35 cellular contexts compared by ENCODE assay signal in the genomic region with DNA sequence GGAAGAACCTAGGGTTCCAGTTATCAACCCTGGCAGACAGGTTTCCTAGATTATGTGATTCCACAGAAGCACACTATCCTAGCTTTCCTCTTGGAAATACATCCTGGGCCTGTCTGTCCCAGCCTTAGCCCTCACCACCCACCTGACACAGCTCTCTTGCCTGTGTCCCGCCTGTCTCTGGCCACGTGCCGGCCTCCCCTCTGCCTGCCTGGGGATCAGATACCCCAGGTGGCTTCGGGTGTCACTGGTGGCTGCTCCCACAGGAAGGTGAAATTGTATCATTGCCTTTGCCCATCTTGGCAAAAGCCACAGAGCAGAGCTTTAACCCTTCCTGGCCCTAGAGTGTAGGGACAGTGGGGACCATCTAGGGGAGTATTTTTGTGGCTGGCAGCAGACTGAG.
"Had no signal": no experiment of that assay in that cellular context is flagged by ENCODE, and none has a peak within 500 bp of the region (broad histone marks: within the 10 kb centered on the region; RNA-seq: fewer than 3 reads in every experiment).

No MANE protein-coding gene starts in this region.

- H3K36me3 ChIP-seq: adrenal gland, breast epithelium, MG63, Peyer's patch had no signal

- H3K27ac ChIP-seq: body of pancreas, breast epithelium, Peyer's patch, RWPE1, WERI-Rb-1 had no signal

- H3K9me3 ChIP-seq: adrenal gland, body of pancreas, breast epithelium, MG63, Peyer's patch had no signal

- H3K27me3 ChIP-seq: adrenal gland, body of pancreas, breast epithelium, MG63, Peyer's patch had no signal

- H3K4me3 ChIP-seq: adrenal gland, body of pancreas, breast epithelium, MG63, Peyer's patch had no signal

- H3K4me1 ChIP-seq: breast epithelium had no signal

- ATAC-seq: activated CD8-positive, alpha-beta memory T cell treated with anti-CD3 and anti-CD28 coated beads, Interleukin-2, amount 10 ng/mL, durations not matched to agents 7 days and 5 days; activated naive CD4-positive, alpha-beta T cell treated with anti-CD3 and anti-CD28 coated beads, Interleukin-2, amount 50 U/mL, for 72 hours; body of pancreas; PC-3 had no signal

- FAIRE-seq: astrocyte had no signal

- DNase-seq: activated CD4-positive, alpha-beta memory T cell treated with anti-CD3 and anti-CD28 coated beads, Interleukin-2, amount 10 ng/mL, durations not matched to agents 7 days and 5 days; activated CD4-positive, alpha-beta T cell treated with anti-CD3 and anti-CD28 coated beads for 1 hour; activated CD4-positive, alpha-beta T cell treated with anti-CD3 and anti-CD28 coated beads for 48 hours; activated CD4-positive, CD25-positive, alpha-beta regulatory T cell; activated CD8-positive, alpha-beta memory T cell treated with anti-CD3 and anti-CD28 coated beads for 24 hours; activated CD8-positive, alpha-beta memory T cell treated with anti-CD3 and anti-CD28 coated beads, Interleukin-2, amount 10 ng/mL, durations not matched to agents 7 days and 5 days; activated CD8-positive, alpha-beta memory T cell treated with anti-CD3 and anti-CD28 coated beads, Interleukin-2, amount 50 U/mL, for 48 hours; activated gamma-delta T cell; activated naive CD4-positive, alpha-beta T cell treated with Interleukin-2 at 50 U/mL for 16 hours; activated T-cell treated with anti-CD3 and anti-CD28 coated beads, Interleukin-2, amount 50 U/mL, for 48 hours; adrenal gland; body of pancreas; Kasumi-1; KG1; MG63; MV-4-11; NCI-H1092; NCI-H1436 treated with DMSO at 0.1 percent for 48 hours; NCI-H1694 treated with DMSO at 0.1 percent for 48 hours; NCI-H2029; NCI-H345; NCI-H510A; NCI-H526; NCI-H748 treated with DMSO at 0.1 percent for 48 hours; NK-92 treated with Interleukin-12 subunit alpha and Interleukin-12 subunit beta, amount 100 ng/mL, for 24 hours; PC-3; Peyer's patch; Right ventricle myocardium superior; SW 1271; T1000; WERI-Rb-1 had no signal
